In the genomic region with DNA sequence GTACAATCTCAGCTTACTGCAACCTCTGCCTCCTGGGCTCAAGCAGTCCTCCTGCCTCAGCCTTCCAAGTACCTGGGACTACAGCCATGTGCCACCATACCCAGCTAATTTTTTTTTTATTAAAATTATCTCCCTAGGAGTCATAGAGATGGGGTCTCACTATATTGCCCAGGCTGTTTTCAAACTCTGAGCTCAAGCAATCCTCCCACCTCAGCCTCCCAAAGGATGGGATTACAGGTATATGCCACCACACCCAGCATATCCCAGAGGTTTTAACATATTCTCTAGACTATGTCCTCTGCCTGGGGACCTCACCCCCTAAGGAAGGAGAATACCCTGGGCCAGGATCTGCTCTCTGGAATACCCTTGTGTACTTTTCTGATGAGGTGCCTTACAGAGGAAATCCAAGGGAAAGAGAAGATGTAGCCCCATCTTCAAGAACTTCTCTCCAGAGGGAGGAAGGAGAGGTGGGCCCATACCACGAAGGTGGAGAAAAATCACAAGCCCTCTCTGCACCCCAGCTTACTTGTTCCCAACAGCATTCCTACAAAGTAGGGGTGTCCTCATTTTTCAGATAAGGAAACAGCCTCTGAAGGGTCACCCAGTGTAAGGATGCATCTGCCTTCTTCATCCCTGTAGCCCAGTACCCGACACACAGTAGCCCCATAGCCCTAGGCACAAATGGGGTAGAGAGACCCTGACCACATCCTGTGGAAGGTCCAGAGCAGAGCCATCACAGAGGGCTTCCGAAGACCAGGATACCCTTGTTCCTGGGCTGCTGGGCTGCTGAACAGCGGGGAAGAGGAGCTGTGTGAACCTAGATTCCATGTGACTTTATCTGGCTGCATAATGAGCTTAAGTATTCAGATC, we compare ENCODE assay signal across 9 cellular contexts.
DNase-seq lines count a peak whose midpoint lies in the region; ATAC-seq, FAIRE-seq and TF ChIP-seq lines count a peak whose summit lies in the region.
"Had no signal": no experiment of that assay in that cellular context is flagged by ENCODE, and none has a peak within 500 bp of the region (broad histone marks: within the 10 kb centered on the region; RNA-seq: fewer than 3 reads in every experiment).

No MANE protein-coding gene starts in this region.

- no peaks in the 10 kb centered on the region for H4K20me1 ChIP-seq in astrocyte (ENCODE audit: insufficient read depth, low read length)

- H3K9me3 Mint-ChIP-seq in astrocyte (ENCODE audit: unreplicated experiment): no peaks in the 10 kb centered on the region

- peaks cover 49% of the 10 kb centered on the region for H3K4me1 Mint-ChIP-seq in astrocyte (ENCODE audit: low read depth, unreplicated experiment)

- no peaks in the 10 kb centered on the region for H3K27me3 Mint-ChIP-seq in astrocyte (ENCODE audit: low read depth, unreplicated experiment)

- H3K4me1 ChIP-seq in astrocyte (ENCODE audit: insufficient read depth, low read length): peaks cover 55% of the 10 kb centered on the region
- H3K4me1 ChIP-seq in rectal smooth muscle tissue (ENCODE audit: control insufficient read depth, insufficient read depth, low read length): peaks cover 29% of the 10 kb centered on the region

- no peak for FAIRE-seq in astrocyte (lab: Jason Lieb, UNC)

- H3K9ac ChIP-seq in astrocyte (ENCODE audit: low read length) (peak overlapping the region; percentile 32), rectal smooth muscle tissue (ENCODE audit: low read length) (no peak overlapping the region)

- H3K36me3 Mint-ChIP-seq in astrocyte (ENCODE audit: low read depth, unreplicated experiment): peaks cover 8% of the 10 kb centered on the region

- TF ChIP-seq POLR2A in GM18505 (IDR thresholded peaks at IDR 0.05; ENCODE audit: borderline replicate concordance, extremely low read depth, insufficient read depth, insufficient read length): no peak

- DNase-seq in astrocyte (ENCODE audit: low read depth) (no peak), NCI-H524 treated with DMSO at 0.1 percent for 48 hours (lab: John Stamatoyannopoulos, UW) (no peak), iPS-NIHi11 (ENCODE audit: low spot score) (no peak), NCI-H2081 (lab: John Stamatoyannopoulos, UW) (no peak)
- DNase-seq: NCI-H1105 had no signal

- H3K27ac ChIP-seq in astrocyte (ENCODE audit: low read depth, low read length) (peak overlapping the region; percentile 58), rectal smooth muscle tissue (ENCODE audit: low read depth, low read length) (peak overlapping the region; percentile 54)

- no peaks in the 10 kb centered on the region for H3K79me2 ChIP-seq in astrocyte (ENCODE audit: insufficient read depth, low read length)

- TF ChIP-seq CTCF in astrocyte (IDR thresholded peaks at IDR 0.05; ENCODE audit: insufficient read depth, low read depth, low read length): no peak

- H2AFZ ChIP-seq in astrocyte (ENCODE audit: low read depth, low read length): no peak overlapping the region

- ATAC-seq in GM18870 (IDR thresholded peaks at IDR 0.05; ENCODE audit: unreplicated experiment): peak; percentile 8
- peak; percentile 8 for ATAC-seq in HG02943 (IDR thresholded peaks at IDR 0.05; ENCODE audit: low read depth, unreplicated experiment)
- no peak for ATAC-seq in GM18505 (IDR thresholded peaks at IDR 0.05; ENCODE audit: unreplicated experiment)

- peak overlapping the region; percentile 17 for H3K4me2 ChIP-seq in astrocyte (ENCODE audit: low read length)

- H3K27ac Mint-ChIP-seq in astrocyte (ENCODE audit: unreplicated experiment): no peak overlapping the region

- H3K4me3 ChIP-seq in astrocyte (ENCODE audit: insufficient read depth, low read depth, low read length) (no peak overlapping the region), rectal smooth muscle tissue (ENCODE audit: low read length) (peak overlapping the region; percentile 4)

- H3K4me3 Mint-ChIP-seq in astrocyte (ENCODE audit: unreplicated experiment): no peak overlapping the region

- H3K27me3 ChIP-seq in astrocyte (ENCODE audit: insufficient read depth, low read length): no peaks in the 10 kb centered on the region
- H3K27me3 ChIP-seq in rectal smooth muscle tissue (ENCODE audit: control insufficient read depth, insufficient read depth, low read length): no peaks in the 10 kb centered on the region

- no peaks in the 10 kb centered on the region for H3K36me3 ChIP-seq in astrocyte (ENCODE audit: insufficient read depth, low read length)
- no peaks in the 10 kb centered on the region for H3K36me3 ChIP-seq in rectal smooth muscle tissue (ENCODE audit: control insufficient read depth, insufficient read depth, low read length)

- H3K9me3 ChIP-seq in astrocyte (ENCODE audit: insufficient read depth, low read depth, low read length): no peaks in the 10 kb centered on the region
